Comparison of ENCODE assay signal across 9 cellular contexts in genomic region chr9:6567140-6567591, GRCh38.
DNase-seq lines count a peak whose midpoint lies in the region; ATAC-seq and TF ChIP-seq lines count a peak whose summit lies in the region.
"Had no signal": no experiment of that assay in that cellular context is flagged by ENCODE, and none has a peak within 500 bp of the region (broad histone marks: within the 10 kb centered on the region; RNA-seq: fewer than 3 reads in every experiment).

No MANE protein-coding gene starts in this region.

- BruUV-seq in Panc1 (replicated peaks; lab: Mats Ljungman, UMichigan) = no TSS peak

- no peak overlapping the region for H3K4me3 ChIP-seq in Panc1 (ENCODE audit: low read depth in 2 of 2, low read length in 2 of 2)
- no peak overlapping the region for H3K4me3 ChIP-seq in choroid plexus epithelial cell (ENCODE audit: low read depth, low read length)
- H3K4me3 ChIP-seq in psoas muscle = no peak overlapping the region
- H3K4me3 ChIP-seq: right lobe of liver had no signal

- in situ Hi-C loops in Caki2 (cut with HindIII; ENCODE audit: low pct_unique_long_range_greater_than_20kb, low sequenced_read_pairs) = no loop called here
- in situ Hi-C loops in Panc1 (cut with HindIII; ENCODE audit: low pct_unique_long_range_greater_than_20kb, low sequenced_read_pairs) = no loop called here

- peak; percentile 63 for DNase-seq in Caki2 (ENCODE audit: low read depth)
- DNase-seq in Panc1 (ENCODE audit: low read depth, low spot score) = peak; percentile 54
- DNase-seq in choroid plexus epithelial cell (ENCODE audit: low read depth) = peak; percentile 93
- peak; percentile 88 for DNase-seq in pons (ENCODE audit: low spot score)
- DNase-seq in D341Med (ENCODE audit: low spot score) = no peak
- no peak for DNase-seq in psoas muscle
- no peak for DNase-seq in SIG-M5 treated with dmso at 0.1 percent for 504 hours (lab: John Stamatoyannopoulos, UW; ENCODE audit: unreplicated experiment)
- DNase-seq: right lobe of liver had no signal

- peak overlapping the region; percentile 68 for H3K27ac ChIP-seq in Panc1 (ENCODE audit: low read length)
- H3K27ac ChIP-seq in psoas muscle = no peak overlapping the region
- H3K27ac ChIP-seq: right lobe of liver had no signal

- H3K4me1 ChIP-seq in Panc1 (ENCODE audit: control insufficient read depth, insufficient read depth, low read length) = peaks cover 11% of the 10 kb centered on the region
- no peaks in the 10 kb centered on the region for H3K4me1 ChIP-seq in psoas muscle
- H3K4me1 ChIP-seq: right lobe of liver had no signal

- POLR2A ChIA-PET in Panc1 (lab: Charles Lee) = no interaction called here

- peak; percentile 73 for ATAC-seq in Panc1
- ATAC-seq in HG03280 (IDR thresholded peaks at IDR 0.05; ENCODE audit: unreplicated experiment) = no peak
- ATAC-seq in psoas muscle = no peak

- no peaks in the 10 kb centered on the region for H3K27me3 ChIP-seq in Panc1 (ENCODE audit: control insufficient read depth, insufficient read depth, low read length)
- H3K27me3 ChIP-seq in psoas muscle (ENCODE audit: insufficient read depth in 3 of 3, low read length in 2 of 3) = peaks cover 0 to 2% (median 0%) of the 10 kb centered on the region in 3 donors
- H3K27me3 ChIP-seq: right lobe of liver had no signal

- no peaks in the 10 kb centered on the region for H3K9me3 ChIP-seq in Panc1 (ENCODE audit: control insufficient read depth, insufficient read depth, low read depth, low read length)
- no peaks in the 10 kb centered on the region for H3K9me3 ChIP-seq in psoas muscle
- H3K9me3 ChIP-seq: right lobe of liver had no signal

- no peak for TF ChIP-seq CTCF in Panc1 (IDR thresholded peaks at IDR 0.05)
- TF ChIP-seq CTCF in choroid plexus epithelial cell (conservative IDR thresholded peaks at IDR 0.05; ENCODE audit: low read depth, low read length) = no peak
- no peak for TF ChIP-seq CTCF in psoas muscle (IDR thresholded peaks at IDR 0.05)

- intact Hi-C loops in Panc1 (cut with micrococcal nuclease; ENCODE audit: unreplicated experiment) (loop anchor here (2.0 kb wide), 1 partner anchor 212 kb away; no protein-coding TSS in a partner anchor), psoas muscle (cut with DNase I) (loop anchor here in 1 of 2 donors (5.0 kb wide), 1 partner anchor 215 kb away; no protein-coding TSS in a partner anchor)

- H3K36me3 ChIP-seq in Panc1 (ENCODE audit: control insufficient read depth, insufficient read depth, low read length) = no peaks in the 10 kb centered on the region
- no peaks in the 10 kb centered on the region for H3K36me3 ChIP-seq in psoas muscle (ENCODE audit: insufficient read depth in 1 of 2, low read depth in 1 of 2)

- 84 to 93% (median 88%) methylated on average over 5 of the region's 5 CpGs for WGBS in psoas muscle, 3 donors

- CTCF ChIA-PET in Panc1 (lab: Charles Lee) = no interaction called here

Comparison
In these comparisons a context has a peak if more than half of its experiments do, and no peak if none do; other contexts are left out.
1. DNase-seq: peak in Caki2 (single experiment), Panc1 (single experiment), choroid plexus epithelial cell (single experiment) and pons (single experiment); none in D341Med (single experiment), psoas muscle (0 of 2) and SIG-M5 treated with dmso at 0.1 percent for 504 hours (single experiment).